Comparison of ENCODE assay signal across 17 cellular contexts in genomic region chr1:54453509-54453908, GRCh38.
"Had no signal": no experiment of that assay in that cellular context is flagged by ENCODE, and none has a peak within 500 bp of the region (broad histone marks: within the 10 kb centered on the region; RNA-seq: fewer than 3 reads in every experiment).

No MANE protein-coding gene starts in this region.

- H3K27ac ChIP-seq: spleen, tibial artery had no signal

- H3K27ac Mint-ChIP-seq: activated naive CD8-positive, alpha-beta T cell treated with anti-CD3 and anti-CD28 coated beads, Interleukin-2, amount 50 U/mL, for 24 hours; nephron progenitor cell; stimulated activated naive CD8-positive, alpha-beta T cell treated with anti-CD3 and anti-CD28 coated beads, Interleukin-15, amount 100 ng/mL, for 72 hours had no signal

- H3K4me1 ChIP-seq: spleen, tibial artery had no signal

- DNase-seq: activated CD4-positive, alpha-beta T cell treated with anti-CD3 and anti-CD28 coated beads for 4 hours; activated CD4-positive, alpha-beta T cell treated with anti-CD3 and anti-CD28 coated beads, Interleukin-2, amount 50 U/mL, for 48 hours; activated CD4-positive, CD25-positive, alpha-beta regulatory T cell; activated naive CD4-positive, alpha-beta T cell treated with anti-CD3 and anti-CD28 coated beads, Interleukin-2, amount 50 U/mL, for 16 hours; activated naive CD8-positive, alpha-beta T cell treated with anti-CD3 and anti-CD28 coated beads, Interleukin-2, amount 50 U/mL, for 24 hours; activated T-cell treated with anti-CD3 and anti-CD28 coated beads, Interleukin-2, amount 50 U/mL, for 48 hours; erythroblast; foreskin fibroblast; kidney glomerular epithelial cell; midbrain; nephron progenitor cell; occipital lobe; retina; spleen; stimulated activated CD4-positive, alpha-beta T cell treated with anti-CD3 and anti-CD28 coated beads, Interleukin-4, amount 100 ng/mL, for 4 hours; stimulated activated naive CD8-positive, alpha-beta T cell treated with anti-CD3 and anti-CD28 coated beads, Interleukin-15, amount 100 ng/mL, for 72 hours; tibial artery had no signal

- H3K27me3 Mint-ChIP-seq: stimulated activated naive CD8-positive, alpha-beta T cell treated with anti-CD3 and anti-CD28 coated beads, Interleukin-15, amount 100 ng/mL, for 72 hours had no signal

- H3K4me3 ChIP-seq: spleen, tibial artery had no signal

- H3K9me3 Mint-ChIP-seq: activated naive CD8-positive, alpha-beta T cell treated with anti-CD3 and anti-CD28 coated beads, Interleukin-2, amount 50 U/mL, for 24 hours had no signal

- H3K36me3 ChIP-seq: spleen, tibial artery had no signal

- H3K4me3 Mint-ChIP-seq: activated naive CD8-positive, alpha-beta T cell treated with anti-CD3 and anti-CD28 coated beads, Interleukin-2, amount 50 U/mL, for 24 hours; nephron progenitor cell; stimulated activated naive CD8-positive, alpha-beta T cell treated with anti-CD3 and anti-CD28 coated beads, Interleukin-15, amount 100 ng/mL, for 72 hours had no signal

- ATAC-seq: activated naive CD8-positive, alpha-beta T cell treated with anti-CD3 and anti-CD28 coated beads, Interleukin-2, amount 50 U/mL, for 24 hours; stimulated activated naive CD8-positive, alpha-beta T cell treated with anti-CD3 and anti-CD28 coated beads, Interleukin-15, amount 100 ng/mL, for 72 hours had no signal
